In genomic region chr10:94607111-94607510, GRCh38 we compare ENCODE assay signal across 13 cellular contexts.
DNase-seq lines count a peak whose midpoint lies in the region; ATAC-seq, FAIRE-seq and TF ChIP-seq lines count a peak whose summit lies in the region.
"Had no signal": no experiment of that assay in that cellular context is flagged by ENCODE, and none has a peak within 500 bp of the region (broad histone marks: within the 10 kb centered on the region; RNA-seq: fewer than 3 reads in every experiment).

No MANE protein-coding gene starts in this region.

- no peak overlapping the region for H3K9ac ChIP-seq in kidney (ENCODE audit: low read length in 2 of 2)

- FAIRE-seq in RCC 7860 (lab: Jason Lieb, UNC) = no peak
- FAIRE-seq in kidney (lab: Jason Lieb, UNC) = no peak

- CTCF ChIA-PET in GM10248 (lab: Yijun Ruan, JAX) = no interaction called here

- DNase-seq in GM10248 (ENCODE audit: extremely low spot score) (peak; percentile 62), retina (no peak), NCI-H1105 (lab: John Stamatoyannopoulos, UW) (no peak), RCC 7860 (ENCODE audit: low spot score) (no peak), kidney (no peak)
- DNase-seq: activated naive CD8-positive, alpha-beta T cell treated with anti-CD3 and anti-CD28 coated beads, Interleukin-2, amount 10 ng/mL, durations not matched to agents 7 days and 5 days; BE2C; heart right ventricle; NCI-H2107; PC-3 had no signal

- no peaks in the 10 kb centered on the region for H3K9me3 ChIP-seq in kidney (ENCODE audit: control insufficient read depth in 1 of 2, low read length in 2 of 2)
- H3K9me3 ChIP-seq: BE2C, heart right ventricle had no signal

- POLR2A ChIA-PET in GM10248 (lab: Yijun Ruan, JAX) = no interaction called here

- H3K4me1 ChIP-seq in kidney (ENCODE audit: control insufficient read depth in 1 of 2, insufficient read depth in 1 of 2, low read depth in 1 of 2, low read length in 2 of 2) = no peaks in the 10 kb centered on the region
- H3K4me1 ChIP-seq: BE2C, heart right ventricle had no signal

- no peak overlapping the region for H3K4me3 ChIP-seq in kidney (ENCODE audit: low read length in 2 of 2)
- H3K4me3 ChIP-seq: heart right ventricle had no signal

- no peaks in the 10 kb centered on the region for H3K36me3 ChIP-seq in kidney (ENCODE audit: control insufficient read depth in 1 of 2, insufficient read depth in 2 of 2, low read length in 2 of 2)

- intact Hi-C loops in kidney (cut with DNase I) = no loop called here

- ATAC-seq in GM18873 (IDR thresholded peaks at IDR 0.05; ENCODE audit: low FRiP score, unreplicated experiment) = peak; percentile 73
- ATAC-seq in GM21825 (IDR thresholded peaks at IDR 0.05; ENCODE audit: unreplicated experiment) = peak; percentile 78
- ATAC-seq in HG03196 (IDR thresholded peaks at IDR 0.05; ENCODE audit: unreplicated experiment) = peak; percentile 74
- ATAC-seq: heart right ventricle, PC-3 had no signal

- TF ChIP-seq CTCF in GM10248 (IDR thresholded peaks at IDR 0.05; ENCODE audit: control extremely low read depth, extremely low read depth, low read depth, missing control alignments) = no peak
- no peak for TF ChIP-seq CTCF in kidney (IDR thresholded peaks at IDR 0.05; ENCODE audit: borderline replicate concordance, extremely low read depth, insufficient read depth)

- no peak overlapping the region for H3K27ac ChIP-seq in kidney (ENCODE audit: low read depth in 2 of 2, low read length in 2 of 2)
- H3K27ac ChIP-seq: heart right ventricle had no signal
